Comparison of ENCODE assay signal across 24 cellular contexts in genomic region chr5:106017243-106017857, GRCh38.
"Had no signal": no experiment of that assay in that cellular context is flagged by ENCODE, and none has a peak within 500 bp of the region (broad histone marks: within the 10 kb centered on the region; RNA-seq: fewer than 3 reads in every experiment).

No MANE protein-coding gene starts in this region.

- H3K27ac Mint-ChIP-seq: activated CD4-positive, alpha-beta memory T cell treated with anti-CD3 and anti-CD28 coated beads, Interleukin-2, amount 10 ng/mL, durations not matched to agents 7 days and 5 days; activated CD4-positive, alpha-beta T cell treated with anti-CD3 and anti-CD28 coated beads, Interleukin-2, amount 10 ng/mL, durations not matched to agents 7 days and 5 days; activated naive CD4-positive, alpha-beta T cell treated with anti-CD3 and anti-CD28 coated beads, Interleukin-2, amount 10 ng/mL, durations not matched to agents 7 days and 5 days; activated naive CD8-positive, alpha-beta T cell treated with anti-CD3 and anti-CD28 coated beads, Interleukin-2, amount 10 ng/mL, durations not matched to agents 7 days and 5 days; activated T-cell treated with anti-CD3 and anti-CD28 coated beads, Interleukin-2, amount 50 U/mL, for 24 hours; nephron progenitor cell; T-helper 1 cell treated with Interleukin-12 subunit alpha and Interleukin-12 subunit beta and Interleukin-4 antibody, amounts not matched to agents 30 μg/mL and 1 μg/mL, for 36 hours had no signal

- H3K9ac ChIP-seq: parathyroid adenoma had no signal

- H3K36me3 Mint-ChIP-seq: activated naive CD4-positive, alpha-beta T cell treated with anti-CD3 and anti-CD28 coated beads, Interleukin-2, amount 10 ng/mL, durations not matched to agents 7 days and 5 days; activated naive CD8-positive, alpha-beta T cell treated with anti-CD3 and anti-CD28 coated beads, Interleukin-2, amount 10 ng/mL, durations not matched to agents 7 days and 5 days had no signal

- H3K79me2 ChIP-seq: parathyroid adenoma had no signal

- ATAC-seq: left cardiac atrium, left ventricle myocardium superior, psoas muscle had no signal

- H3K4me1 Mint-ChIP-seq: activated CD4-positive, alpha-beta memory T cell treated with anti-CD3 and anti-CD28 coated beads, Interleukin-2, amount 10 ng/mL, durations not matched to agents 7 days and 5 days; activated CD4-positive, alpha-beta T cell treated with anti-CD3 and anti-CD28 coated beads, Interleukin-2, amount 10 ng/mL, durations not matched to agents 7 days and 5 days; activated naive CD4-positive, alpha-beta T cell treated with anti-CD3 and anti-CD28 coated beads, Interleukin-2, amount 10 ng/mL, durations not matched to agents 7 days and 5 days; activated naive CD8-positive, alpha-beta T cell treated with anti-CD3 and anti-CD28 coated beads, Interleukin-2, amount 10 ng/mL, durations not matched to agents 7 days and 5 days; nephron progenitor cell had no signal

- H2AFZ ChIP-seq: parathyroid adenoma had no signal

- H3K36me3 ChIP-seq: esophagus squamous epithelium, spleen, transverse colon had no signal

- H3K9me3 ChIP-seq: esophagus squamous epithelium, psoas muscle, spleen, testis, transverse colon had no signal

- DNase-seq: activated CD4-positive, alpha-beta memory T cell treated with anti-CD3 and anti-CD28 coated beads, Interleukin-2, amount 10 ng/mL, durations not matched to agents 7 days and 5 days; activated CD4-positive, alpha-beta T cell treated with anti-CD3 and anti-CD28 coated beads for 1 hour; activated CD4-positive, alpha-beta T cell treated with anti-CD3 and anti-CD28 coated beads, Interleukin-2, amount 10 ng/mL, durations not matched to agents 7 days and 5 days; activated CD8-positive, alpha-beta memory T cell treated with anti-CD3 and anti-CD28 coated beads, Interleukin-2, amount 50 U/mL, for 48 hours; activated gamma-delta T cell; activated naive CD4-positive, alpha-beta T cell treated with anti-CD3 and anti-CD28 coated beads, Interleukin-2, amount 10 ng/mL, durations not matched to agents 7 days and 5 days; activated naive CD8-positive, alpha-beta T cell treated with anti-CD3 and anti-CD28 coated beads, Interleukin-2, amount 10 ng/mL, durations not matched to agents 7 days and 5 days; activated T-cell treated with anti-CD3 and anti-CD28 coated beads, Interleukin-2, amount 50 U/mL, for 24 hours; amygdala; effector CD8-positive, alpha-beta T cell; esophagus squamous epithelium; left cardiac atrium; left ventricle myocardium superior; nephron progenitor cell; nucleus accumbens; psoas muscle; spleen; stimulated activated naive CD4-positive, alpha-beta T cell; T-helper 9 cell; testis; transverse colon had no signal

- H3K4me1 ChIP-seq: esophagus squamous epithelium, parathyroid adenoma, psoas muscle, spleen, testis, transverse colon had no signal

- H3K9me3 Mint-ChIP-seq: nephron progenitor cell; T-helper 1 cell treated with Interleukin-12 subunit alpha and Interleukin-12 subunit beta and Interleukin-4 antibody, amounts not matched to agents 30 μg/mL and 1 μg/mL, for 36 hours had no signal

- H3K4me3 ChIP-seq: esophagus squamous epithelium, psoas muscle, spleen, testis, transverse colon had no signal

- H3K27me3 ChIP-seq: esophagus squamous epithelium, spleen, testis, transverse colon had no signal

- H3K27ac ChIP-seq: epithelial cell of prostate, esophagus squamous epithelium, parathyroid adenoma, psoas muscle, spleen, testis, transverse colon had no signal

- H3K27me3 Mint-ChIP-seq: activated CD4-positive, alpha-beta memory T cell treated with anti-CD3 and anti-CD28 coated beads, Interleukin-2, amount 10 ng/mL, durations not matched to agents 7 days and 5 days; activated CD4-positive, alpha-beta T cell treated with anti-CD3 and anti-CD28 coated beads, Interleukin-2, amount 10 ng/mL, durations not matched to agents 7 days and 5 days; activated naive CD4-positive, alpha-beta T cell treated with anti-CD3 and anti-CD28 coated beads, Interleukin-2, amount 10 ng/mL, durations not matched to agents 7 days and 5 days; activated naive CD8-positive, alpha-beta T cell treated with anti-CD3 and anti-CD28 coated beads, Interleukin-2, amount 10 ng/mL, durations not matched to agents 7 days and 5 days; activated T-cell treated with anti-CD3 and anti-CD28 coated beads, Interleukin-2, amount 50 U/mL, for 24 hours had no signal

- H3K4me3 Mint-ChIP-seq: activated CD4-positive, alpha-beta memory T cell treated with anti-CD3 and anti-CD28 coated beads, Interleukin-2, amount 10 ng/mL, durations not matched to agents 7 days and 5 days; activated CD4-positive, alpha-beta T cell treated with anti-CD3 and anti-CD28 coated beads, Interleukin-2, amount 10 ng/mL, durations not matched to agents 7 days and 5 days; activated naive CD4-positive, alpha-beta T cell treated with anti-CD3 and anti-CD28 coated beads, Interleukin-2, amount 10 ng/mL, durations not matched to agents 7 days and 5 days; activated naive CD8-positive, alpha-beta T cell treated with anti-CD3 and anti-CD28 coated beads, Interleukin-2, amount 10 ng/mL, durations not matched to agents 7 days and 5 days; activated T-cell treated with anti-CD3 and anti-CD28 coated beads, Interleukin-2, amount 50 U/mL, for 24 hours; nephron progenitor cell; T-helper 1 cell treated with Interleukin-12 subunit alpha and Interleukin-12 subunit beta and Interleukin-4 antibody, amounts not matched to agents 30 μg/mL and 1 μg/mL, for 36 hours had no signal
